In the genomic region with DNA sequence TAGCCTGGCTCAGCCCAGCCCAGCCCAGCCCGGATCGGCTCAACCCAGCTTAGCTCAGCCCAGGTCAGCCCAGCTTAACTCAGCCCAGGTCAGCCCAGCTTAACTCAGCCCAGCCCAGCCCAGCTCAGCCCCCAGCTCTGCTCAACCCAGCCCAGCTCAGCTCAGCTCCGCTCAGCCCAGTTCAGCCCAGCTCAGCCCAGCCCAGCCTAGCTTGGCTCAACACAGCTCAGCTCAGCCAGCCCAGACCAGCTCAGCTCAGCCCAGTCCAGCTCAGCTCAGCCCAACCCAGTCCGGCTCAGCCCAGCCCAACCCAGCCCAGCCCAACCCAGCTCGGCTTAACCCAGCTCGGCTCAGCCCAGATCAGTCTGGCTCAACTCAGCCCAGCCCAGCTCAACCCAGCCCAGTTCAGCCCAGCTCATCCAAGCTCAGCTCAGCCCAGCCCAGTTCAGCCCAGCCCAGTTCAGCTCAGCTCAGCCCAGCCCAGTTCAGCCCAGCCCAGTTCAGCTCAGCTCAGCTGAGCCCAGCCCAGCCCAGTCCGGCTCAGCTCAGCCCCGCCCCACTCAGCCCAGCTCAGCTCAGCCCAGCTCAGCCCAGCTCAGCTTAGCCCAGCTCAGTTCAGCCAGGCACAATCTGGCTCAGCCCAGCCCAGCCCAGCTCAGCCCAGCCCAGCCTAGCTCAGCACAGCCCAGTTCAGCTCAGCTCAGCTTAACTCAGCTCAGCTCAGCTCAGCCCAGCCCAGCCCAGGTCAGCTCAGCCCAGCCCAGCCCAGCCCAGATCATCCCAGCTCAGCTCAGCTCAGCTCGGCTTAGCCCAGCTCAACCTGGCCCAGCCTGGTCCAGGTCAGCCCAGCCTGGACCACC, we compare ENCODE assay signal across 13 cellular contexts.
DNase-seq lines count a peak whose midpoint lies in the region; ATAC-seq and TF ChIP-seq lines count a peak whose summit lies in the region.
"Had no signal": no experiment of that assay in that cellular context is flagged by ENCODE, and none has a peak within 500 bp of the region (broad histone marks: within the 10 kb centered on the region; RNA-seq: fewer than 3 reads in every experiment).

No MANE protein-coding gene starts in this region.

- H3K4me3 ChIP-seq in ovary: no peak overlapping the region
- H3K4me3 ChIP-seq: esophagus squamous epithelium, tibial artery had no signal

- H3K27me3 Mint-ChIP-seq in central memory CD8-positive, alpha-beta T cell: no peaks in the 10 kb centered on the region

- no peaks in the 10 kb centered on the region for H3K4me1 ChIP-seq in ovary (ENCODE audit: insufficient read depth)
- H3K4me1 ChIP-seq: esophagus squamous epithelium, tibial artery had no signal

- no peak overlapping the region for H3K27ac ChIP-seq in ovary
- H3K27ac ChIP-seq: esophagus squamous epithelium, tibial artery had no signal

- intact Hi-C loops in ovary (cut with DNase I): no loop called here

- DNase-seq in ELF-1 (ENCODE audit: low read depth, low spot score) (peak; percentile 21), NAMALWA (ENCODE audit: low spot score) (peak; percentile 33), ovary (peak; percentile 3 to 17 (median 5)), NCI-H345 (lab: John Stamatoyannopoulos, UW) (no peak), GM19240 (ENCODE audit: insufficient read length, low spot score) (no peak), DMS114 treated with DMSO at 0.1 percent for 48 hours (lab: John Stamatoyannopoulos, UW; ENCODE audit: unreplicated experiment) (no peak)
- peak; percentile 27 to 36 for DNase-seq in central memory CD8-positive, alpha-beta T cell (ENCODE audit: low spot score in 2 of 2)
- DNase-seq: esophagus squamous epithelium; kidney glomerular epithelial cell; stimulated activated CD4-positive, alpha-beta T cell treated with anti-CD3 and anti-CD28 coated beads, Interleukin-12 subunit alpha, Interleukin-12 subunit beta, amount 100 ng/mL, for 4 hours had no signal

- peak overlapping the region; percentile 65 for H3K27ac Mint-ChIP-seq in central memory CD8-positive, alpha-beta T cell (ENCODE audit: low read depth)

- no peak for TF ChIP-seq CTCF in ovary (IDR thresholded peaks at IDR 0.05)

- no peaks in the 10 kb centered on the region for H3K27me3 ChIP-seq in ovary
- H3K27me3 ChIP-seq: esophagus squamous epithelium, tibial artery had no signal

- H3K9me3 ChIP-seq in ovary: peaks cover 0 to 7% of the 10 kb centered on the region in 2 donors
- H3K9me3 ChIP-seq: tibial artery had no signal

- TF ChIP-seq EP300 in ovary (IDR thresholded peaks at IDR 0.05): no peak

- peak overlapping the region; percentile 32 for H3K4me3 Mint-ChIP-seq in central memory CD8-positive, alpha-beta T cell

- H3K36me3 ChIP-seq in ovary: no peaks in the 10 kb centered on the region
- H3K36me3 ChIP-seq: esophagus squamous epithelium, tibial artery had no signal

- peaks cover 14% of the 10 kb centered on the region for H3K36me3 Mint-ChIP-seq in central memory CD8-positive, alpha-beta T cell (ENCODE audit: insufficient read depth)
- H3K36me3 Mint-ChIP-seq: activated naive CD4-positive, alpha-beta T cell treated with anti-CD3 and anti-CD28 coated beads, Interleukin-2, amount 50 U/mL, for 72 hours had no signal

- 83 to 100% (median 87%) methylated on average over 5 to 9 of the region's 9 CpGs for WGBS in ovary, 3 donors

- peak; percentile 16 for ATAC-seq in central memory CD8-positive, alpha-beta T cell (replicated peaks; ENCODE audit: extremely low read depth, poor library complexity, severe bottlenecking)
- no peak for ATAC-seq in GM21390 (IDR thresholded peaks at IDR 0.05; ENCODE audit: unreplicated experiment)

- H3K4me1 Mint-ChIP-seq in central memory CD8-positive, alpha-beta T cell: peaks cover 40% of the 10 kb centered on the region

- TF ChIP-seq POLR2A in ovary (IDR thresholded peaks at IDR 0.05): no peak

- no peaks in the 10 kb centered on the region for H3K9me3 Mint-ChIP-seq in central memory CD8-positive, alpha-beta T cell
- H3K9me3 Mint-ChIP-seq: activated naive CD4-positive, alpha-beta T cell treated with anti-CD3 and anti-CD28 coated beads, Interleukin-2, amount 50 U/mL, for 72 hours had no signal

Comparison
In these comparisons a context has a peak if more than half of its experiments do, and no peak if none do; other contexts are left out.
1. DNase-seq: peak in ELF-1 (single experiment), NAMALWA (single experiment), central memory CD8-positive, alpha-beta T cell (2 of 2) and ovary (5 of 5); none in NCI-H345 (single experiment), GM19240 (single experiment) and DMS114 treated with DMSO at 0.1 percent for 48 hours (single experiment).